ENCODE assay signal across 8 cellular contexts in the genomic region with DNA sequence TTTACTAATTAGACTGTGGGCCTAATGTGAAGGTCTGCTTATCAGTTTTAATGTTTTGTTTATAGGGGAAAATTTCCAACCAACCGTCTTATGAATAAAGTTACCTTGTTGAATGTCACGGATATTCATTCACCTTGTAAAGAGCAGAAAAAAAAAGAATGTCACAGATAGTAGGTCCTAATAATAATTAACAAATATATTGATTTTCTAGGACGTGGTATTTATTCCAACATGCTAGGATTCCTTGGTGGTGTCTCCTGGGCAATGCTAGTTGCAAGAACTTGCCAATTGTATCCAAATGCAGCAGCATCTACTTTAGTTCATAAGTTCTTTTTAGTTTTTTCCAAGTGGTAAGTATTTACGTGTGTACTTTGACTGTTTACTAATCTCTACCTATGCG.
"Had no signal": no experiment of that assay in that cellular context is flagged by ENCODE, and none has a peak within 500 bp of the region (broad histone marks: within the 10 kb centered on the region; RNA-seq: fewer than 3 reads in every experiment).

No MANE protein-coding gene starts in this region.

- ATAC-seq: GM23338 had no signal

- H3K4me3 Mint-ChIP-seq: GM23338, H9, IgD-negative memory B cell had no signal

- H3K4me2 ChIP-seq: GM23338 had no signal

- H3K4me3 ChIP-seq: GM23338 had no signal

- H3K9me3 Mint-ChIP-seq: GM23338, H9, IgD-negative memory B cell had no signal

- H3K4me1 Mint-ChIP-seq: GM23338, H9, IgD-negative memory B cell had no signal

- DNase-seq: H9, HCEC 1CT, KBM-7 had no signal

- FAIRE-seq: H1, H54 had no signal

- H2AFZ ChIP-seq: GM23338 had no signal

- H3K27ac ChIP-seq: HL-60 had no signal

- H3K27me3 Mint-ChIP-seq: IgD-negative memory B cell had no signal

- H3K27ac Mint-ChIP-seq: GM23338, H9, IgD-negative memory B cell had no signal
